In genomic region chr1:79496129-79496528, GRCh38 we compare ENCODE assay signal across 3 cellular contexts.
"Had no signal": no experiment of that assay in that cellular context is flagged by ENCODE, and none has a peak within 500 bp of the region (broad histone marks: within the 10 kb centered on the region; RNA-seq: fewer than 3 reads in every experiment).

No MANE protein-coding gene starts in this region.

- DNase-seq: H9, HCEC 1CT had no signal

- H3K4me3 ChIP-seq: GM23338 had no signal

- H2AFZ ChIP-seq: GM23338 had no signal

- H3K4me2 ChIP-seq: GM23338 had no signal
